In genomic region chrX:110086916-110087484, GRCh38 we compare ENCODE assay signal across 9 cellular contexts.
DNase-seq lines count a peak whose midpoint lies in the region; ATAC-seq and TF ChIP-seq lines count a peak whose summit lies in the region.
"Had no signal": no experiment of that assay in that cellular context is flagged by ENCODE, and none has a peak within 500 bp of the region (broad histone marks: within the 10 kb centered on the region; RNA-seq: fewer than 3 reads in every experiment).

No MANE protein-coding gene starts in this region.

- TF ChIP-seq EP300 in suprapubic skin (IDR thresholded peaks at IDR 0.05): no peak

- ATAC-seq in HG03432 (IDR thresholded peaks at IDR 0.05; ENCODE audit: unreplicated experiment) (peak; percentile 49), GM21528 (IDR thresholded peaks at IDR 0.05; ENCODE audit: low FRiP score, unreplicated experiment) (no peak)
- ATAC-seq: T-helper 17 cell had no signal

- no peaks in the 10 kb centered on the region for H3K36me3 ChIP-seq in suprapubic skin

- no peak overlapping the region for H3K4me3 ChIP-seq in suprapubic skin

- peaks cover 3% of the 10 kb centered on the region for H3K4me1 ChIP-seq in suprapubic skin

- TF ChIP-seq POLR2A in suprapubic skin (IDR thresholded peaks at IDR 0.05): no peak

- H3K9me3 ChIP-seq in suprapubic skin: no peaks in the 10 kb centered on the region

- no peaks in the 10 kb centered on the region for H3K27me3 ChIP-seq in suprapubic skin

- H3K27ac ChIP-seq in suprapubic skin: no peak overlapping the region

- no peak for TF ChIP-seq CTCF in suprapubic skin (IDR thresholded peaks at IDR 0.05)

- WGBS in suprapubic skin: 85% methylated on average over 2 of the region's 2 CpGs

- in situ Hi-C loops in Caki2 (cut with HindIII; ENCODE audit: low pct_unique_long_range_greater_than_20kb, low sequenced_read_pairs): no loop called here

- peak; percentile 79 for DNase-seq in Caki2 (ENCODE audit: low read depth)
- DNase-seq in amniotic epithelial cell (ENCODE audit: low read depth): peak; percentile 99
- peak; percentile 34 for DNase-seq in myocyte (ENCODE audit: low read depth)
- DNase-seq in NCI-H446 treated with DMSO at 0.1 percent for 48 hours (lab: John Stamatoyannopoulos, UW): no peak
- DNase-seq in suprapubic skin (ENCODE audit: low spot score in 2 of 2): no peak
- no peak for DNase-seq in 8988T
- DNase-seq: T-helper 17 cell had no signal

Comparison
In these comparisons a context has a peak if more than half of its experiments do, and no peak if none do; other contexts are left out.
1. DNase-seq: peak in Caki2 (single experiment), amniotic epithelial cell (single experiment) and myocyte (single experiment); none in NCI-H446 treated with DMSO at 0.1 percent for 48 hours (single experiment), suprapubic skin (0 of 2) and 8988T (single experiment).